ENCODE assay signal across 13 cellular contexts in genomic region chr5:168592014-168592368, GRCh38. TPM values are rescaled to one million over a fixed set of nuclear protein-coding genes. Genes with fewer than 3 reads are reported as not detected.
A peak's percentile ranks its signal among the peaks of the same experiment; 100 is the strongest.
DNase-seq lines count a peak whose midpoint lies in the region; ATAC-seq, FAIRE-seq and TF ChIP-seq lines count a peak whose summit lies in the region.
"Had no signal": no experiment of that assay in that cellular context is flagged by ENCODE, and none has a peak within 500 bp of the region (broad histone marks: within the 10 kb centered on the region; RNA-seq: fewer than 3 reads in every experiment).

No MANE protein-coding gene starts in this region.

- peaks cover 17% of the 10 kb centered on the region for H3K27me3 Mint-ChIP-seq in astrocyte (ENCODE audit: low read depth, unreplicated experiment)

- DNase-seq in astrocyte (ENCODE audit: low read depth) (peak; percentile 59), fibroblast of the conjunctiva (ENCODE audit: low read depth) (peak; percentile 31), small intestine (peak; percentile 66), globus pallidus (ENCODE audit: low spot score) (no peak)
- no peak for DNase-seq in stimulated activated naive CD8-positive, alpha-beta T cell treated with anti-CD3 and anti-CD28 coated beads, Interleukin-15, Interleukin-2, amounts not matched to agents 100 U/mL and 50 U/mL, for 24 hours
- DNase-seq: activated naive CD4-positive, alpha-beta T cell treated with anti-CD3 and anti-CD28 coated beads for 36 hours; Calu3; natural killer cell; NCI-H1694 had no signal

- CTCF ChIA-PET in HEK293 (lab: Yijun Ruan, JAX): interaction anchor here (0.5 kb wide), 1 partner anchor 70 kb away, joined by 4 read pairs; no protein-coding TSS in a partner anchor

- H3K9me3 Mint-ChIP-seq in astrocyte (ENCODE audit: unreplicated experiment): peaks cover 10% of the 10 kb centered on the region
- H3K9me3 Mint-ChIP-seq: natural killer cell had no signal

- peaks cover 2% of the 10 kb centered on the region for H3K4me1 Mint-ChIP-seq in astrocyte (ENCODE audit: low read depth, unreplicated experiment)
- H3K4me1 Mint-ChIP-seq: natural killer cell had no signal

- POLR2A ChIA-PET in HEK293 (lab: Yijun Ruan, JAX): no interaction called here

- H4K20me1 ChIP-seq in astrocyte (ENCODE audit: insufficient read depth, low read length): no peaks in the 10 kb centered on the region

- FAIRE-seq in astrocyte (lab: Jason Lieb, UNC) (no peak), small intestine (lab: Jason Lieb, UNC) (no peak)
- FAIRE-seq: K562 had no signal

- no peak for TF ChIP-seq CTCF in HEK293 (tag by site-specific recombination; IDR thresholded peaks at IDR 0.05)
- no peak for TF ChIP-seq CTCF in astrocyte (IDR thresholded peaks at IDR 0.05; ENCODE audit: insufficient read depth, low read depth, low read length)

- H3K27ac ChIP-seq in HEK293 (ENCODE audit: extremely low read depth, low read depth, low read length) (no peak overlapping the region), astrocyte (ENCODE audit: low read depth, low read length) (no peak overlapping the region), small intestine (ENCODE audit: low read depth in 1 of 2, low read length in 1 of 2) (peak overlapping the region in 1 of 2 donors; percentile 62)
- H3K27ac ChIP-seq: gastroesophageal sphincter had no signal

- no peak overlapping the region for H3K4me2 ChIP-seq in astrocyte (ENCODE audit: low read length)

- H3K79me2 ChIP-seq in astrocyte (ENCODE audit: insufficient read depth, low read length): no peaks in the 10 kb centered on the region

- H2AFZ ChIP-seq in astrocyte (ENCODE audit: low read depth, low read length): no peak overlapping the region

- H3K36me3 Mint-ChIP-seq in astrocyte (ENCODE audit: low read depth, unreplicated experiment): peaks cover 1% of the 10 kb centered on the region
- H3K36me3 Mint-ChIP-seq: natural killer cell had no signal

- WGBS in small intestine, 3 donors: 28 to 71% (median 44%) methylated on average over 1 of the region's 1 CpG

- no peak overlapping the region for H3K9ac ChIP-seq in astrocyte (ENCODE audit: low read length)

- no peak overlapping the region for H3K27ac Mint-ChIP-seq in astrocyte (ENCODE audit: unreplicated experiment)
- H3K27ac Mint-ChIP-seq: activated naive CD4-positive, alpha-beta T cell treated with anti-CD3 and anti-CD28 coated beads for 36 hours; natural killer cell had no signal

- H3K36me3 ChIP-seq in HEK293 (ENCODE audit: control insufficient read depth in 2 of 2, insufficient read depth in 1 of 2, low read length in 2 of 2) (no peaks in the 10 kb centered on the region), astrocyte (ENCODE audit: insufficient read depth, low read length) (no peaks in the 10 kb centered on the region), small intestine (ENCODE audit: control insufficient read depth in 2 of 2, insufficient read depth in 2 of 2, low read length in 2 of 2) (no peaks in the 10 kb centered on the region)
- H3K36me3 ChIP-seq: gastroesophageal sphincter had no signal

- H3K4me1 ChIP-seq in HEK293 (ENCODE audit: control insufficient read depth, insufficient read depth, low read length) (no peaks in the 10 kb centered on the region), astrocyte (ENCODE audit: insufficient read depth, low read length) (no peaks in the 10 kb centered on the region), small intestine (ENCODE audit: control insufficient read depth in 2 of 2, insufficient read depth in 1 of 2, low read depth in 1 of 2, low read length in 1 of 2) (no peaks in the 10 kb centered on the region)
- H3K4me1 ChIP-seq: gastroesophageal sphincter had no signal

- no peak overlapping the region for H3K4me3 ChIP-seq in HEK293 (ENCODE audit: low read depth, low read length)
- H3K4me3 ChIP-seq in astrocyte (ENCODE audit: insufficient read depth, low read depth, low read length): no peak overlapping the region
- H3K4me3 ChIP-seq in small intestine (ENCODE audit: low read depth in 1 of 2, low read length in 2 of 2): no peak overlapping the region
- H3K4me3 ChIP-seq: gastroesophageal sphincter, K562 had no signal

- H3K9me3 ChIP-seq in HEK293 (ENCODE audit: control insufficient read depth, insufficient read depth, low read depth, low read length) (no peaks in the 10 kb centered on the region), astrocyte (ENCODE audit: insufficient read depth, low read depth, low read length) (no peaks in the 10 kb centered on the region), small intestine (ENCODE audit: control insufficient read depth, low read depth) (no peaks in the 10 kb centered on the region)
- H3K9me3 ChIP-seq: gastroesophageal sphincter had no signal

- H3K4me3 Mint-ChIP-seq in astrocyte (ENCODE audit: unreplicated experiment): no peak overlapping the region
- H3K4me3 Mint-ChIP-seq: activated naive CD4-positive, alpha-beta T cell treated with anti-CD3 and anti-CD28 coated beads for 36 hours; natural killer cell had no signal

- ATAC-seq in stimulated activated naive CD8-positive, alpha-beta T cell treated with anti-CD3 and anti-CD28 coated beads, Interleukin-15, Interleukin-2, amounts not matched to agents 100 U/mL and 50 U/mL, for 24 hours: no peak
- no peak for ATAC-seq in HG03460 (IDR thresholded peaks at IDR 0.05; ENCODE audit: unreplicated experiment)
- ATAC-seq: gastroesophageal sphincter, K562, natural killer cell had no signal

- peaks cover 18% of the 10 kb centered on the region for H3K27me3 ChIP-seq in astrocyte (ENCODE audit: insufficient read depth, low read length)
- no peaks in the 10 kb centered on the region for H3K27me3 ChIP-seq in small intestine (ENCODE audit: control insufficient read depth in 2 of 2, insufficient read depth in 2 of 2, low read length in 2 of 2)

TF ChIP-seq in HEK293, 187 proteins besides CTCF, POLR2A, EP300 and RAD21:
- TF ChIP-seq ZNF354C (tag by site-specific recombination; IDR thresholded peaks at IDR 0.05; ENCODE audit: borderline replicate concordance, low read depth) (no peak), SCRT2 (tag by site-specific recombination; IDR thresholded peaks at IDR 0.05) (peak; percentile 58)

RNA-seq across cellular contexts. Expression of gene PANK3, which starts 12.8 kb away (rescaled TPM):
- total RNA-seq in astrocyte: 82.9 and 107 TPM in 2 replicates
- polyA plus RNA-seq in small intestine: 10 to 100 TPM; 16.3 to 32.0 (median 18.4) TPM

Comparison
In these comparisons a context has a peak if more than half of its experiments do, and no peak if none do; other contexts are left out.
1. DNase-seq: peak in astrocyte (single experiment), fibroblast of the conjunctiva (single experiment) and small intestine (single experiment); none in stimulated activated naive CD8-positive, alpha-beta T cell treated with anti-CD3 and anti-CD28 coated beads, Interleukin-15, Interleukin-2, amounts not matched to agents 100 U/mL and 50 U/mL, for 24 hours (single experiment) and globus pallidus (single experiment).